Comparison of ENCODE assay signal across 6 cellular contexts in the genomic region with DNA sequence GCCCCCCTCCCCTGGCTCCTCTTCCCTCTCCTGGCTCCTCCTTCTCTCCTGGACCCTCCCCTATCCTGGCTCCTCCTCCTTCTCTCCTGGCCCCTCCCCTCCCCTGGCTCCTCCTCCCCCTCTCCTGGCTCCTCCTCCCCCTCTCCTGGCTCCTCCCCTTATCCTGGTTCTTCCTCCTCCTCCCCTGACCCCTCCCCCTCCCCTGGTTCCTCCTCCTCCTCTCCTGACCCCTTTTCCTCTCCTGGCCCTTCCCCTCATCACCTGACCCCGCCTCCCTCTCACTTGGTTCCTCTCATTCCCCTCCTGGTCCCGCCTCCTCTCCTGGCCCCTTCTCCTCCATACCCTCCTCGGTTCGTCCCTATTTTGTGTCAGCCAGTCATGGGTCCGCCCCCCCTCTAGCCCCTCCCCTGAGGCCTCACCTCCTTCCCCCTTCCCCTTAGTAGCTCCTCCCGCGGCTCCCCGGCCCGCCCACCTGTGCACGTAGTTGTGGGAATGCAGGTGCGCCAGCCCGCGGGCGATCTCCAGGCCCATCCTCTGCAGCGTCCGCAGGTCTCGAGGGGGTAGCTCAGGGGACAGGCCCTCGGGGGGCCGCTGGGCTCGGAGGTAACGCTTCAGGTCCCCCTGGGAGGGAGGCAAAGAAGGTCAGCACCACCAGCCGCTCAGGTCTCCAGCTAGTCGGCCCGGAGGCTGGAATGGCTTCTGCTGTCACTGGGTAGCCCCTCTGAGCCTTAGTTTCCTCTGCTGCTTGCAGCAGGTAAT. TPM values are rescaled to one million over a fixed set of nuclear protein-coding genes. Genes with fewer than 3 reads are reported as not detected.
A peak's percentile ranks its signal among the peaks of the same experiment; 100 is the strongest.
DNase-seq lines count a peak whose midpoint lies in the region; ATAC-seq and TF ChIP-seq lines count a peak whose summit lies in the region.

No MANE protein-coding gene starts in this region.

- H3K4me1 Mint-ChIP-seq in nephron: no peaks in the 10 kb centered on the region

- BruUV-seq in Panc1 (replicated peaks; lab: Mats Ljungman, UMichigan): no TSS peak

- H3K4me3 Mint-ChIP-seq in nephron: peak overlapping the region; percentile 20 to 79 (median 38)

- H3K27ac Mint-ChIP-seq in nephron: peak overlapping the region in 1 of 3 experiments; percentile 82

- POLR2A ChIA-PET in Panc1 (lab: Charles Lee): interaction anchor here (0.6 kb wide), 1 partner anchor 138 kb away, joined by 7 read pairs; no protein-coding TSS in a partner anchor

- DNase-seq in HPDE6-E6E7 (ENCODE audit: extremely low spot score) (peak; percentile 85), Panc1 (ENCODE audit: low read depth, low spot score) (no peak), amniotic epithelial cell (ENCODE audit: low read depth) (peak; percentile 67)

- CTCF ChIA-PET in Panc1 (lab: Charles Lee): no interaction called here

- intact Hi-C loops in Panc1 (cut with micrococcal nuclease; ENCODE audit: unreplicated experiment): no loop called here

- no peaks in the 10 kb centered on the region for H3K36me3 Mint-ChIP-seq in nephron (ENCODE audit: low read depth)

- TF ChIP-seq CTCF in Panc1 (IDR thresholded peaks at IDR 0.05) (no peak), nephron (IDR thresholded peaks at IDR 0.05; ENCODE audit: unreplicated experiment in 3 of 3) (no peak)

- no peaks in the 10 kb centered on the region for H3K9me3 ChIP-seq in Panc1 (ENCODE audit: control insufficient read depth, insufficient read depth, low read depth, low read length)

- peak overlapping the region; percentile 12 to 64; a peak in 3 of 4 replicates for H3K4me3 ChIP-seq in Panc1 (ENCODE audit: low read depth in 2 of 2, low read length in 2 of 2)

- ATAC-seq in Panc1 (peak; percentile 73), GM19463 (IDR thresholded peaks at IDR 0.05; ENCODE audit: unreplicated experiment) (no peak), GM21515 (IDR thresholded peaks at IDR 0.05; ENCODE audit: unreplicated experiment) (no peak)

- peaks cover 3% of the 10 kb centered on the region; the same call in 1 of the 2 replicates for H3K36me3 ChIP-seq in Panc1 (ENCODE audit: control insufficient read depth, insufficient read depth, low read length)

- H3K9me3 Mint-ChIP-seq in nephron: no peaks in the 10 kb centered on the region

- in situ Hi-C loops in Panc1 (cut with HindIII; ENCODE audit: low pct_unique_long_range_greater_than_20kb, low sequenced_read_pairs): no loop called here

- no peaks in the 10 kb centered on the region for H3K27me3 ChIP-seq in Panc1 (ENCODE audit: control insufficient read depth, insufficient read depth, low read length)

- H3K27ac ChIP-seq in Panc1 (ENCODE audit: low read length): no peak overlapping the region

- H3K4me1 ChIP-seq in Panc1 (ENCODE audit: control insufficient read depth, insufficient read depth, low read length): no peaks in the 10 kb centered on the region; the same call in 1 of the 2 replicates

- peaks cover 43% of the 10 kb centered on the region for H3K27me3 Mint-ChIP-seq in nephron (ENCODE audit: low read depth)

RNA-seq across cellular contexts. Expression of gene LMTK3, which starts 9.5 kb away (rescaled TPM):
- 10.6 TPM for total RNA-seq in Panc1 (2021; ENCODE audit: unreplicated experiment)
- 16.9 TPM for polyA plus RNA-seq in Panc1 (2012; ENCODE audit: insufficient read length)

RNA-seq across cellular contexts. Expression of gene CYTH2, which starts 33.0 kb away (rescaled TPM):
- 53.4 TPM for total RNA-seq in Panc1 (2021; ENCODE audit: unreplicated experiment)
- polyA plus RNA-seq in Panc1 (2012; ENCODE audit: insufficient read length): 47.4 TPM

RNA-seq across cellular contexts. Expression of gene KCNJ14, which starts 46.8 kb away (rescaled TPM):
- total RNA-seq in Panc1 (2021; ENCODE audit: unreplicated experiment): 2.9 TPM
- polyA plus RNA-seq in Panc1 (2012; ENCODE audit: insufficient read length): 0.82 TPM

RNA-seq across cellular contexts. Expression of gene SULT2B1, which starts 49.8 kb away (rescaled TPM):
- total RNA-seq in Panc1 (2021; ENCODE audit: unreplicated experiment): 3.6 TPM
- 7.1 TPM for polyA plus RNA-seq in Panc1 (2012; ENCODE audit: insufficient read length)

RNA-seq across cellular contexts. Expression of gene GRWD1, which starts 56.4 kb away (rescaled TPM):
- 56.7 TPM for total RNA-seq in Panc1 (2021; ENCODE audit: unreplicated experiment)
- 41.4 TPM for polyA plus RNA-seq in Panc1 (2012; ENCODE audit: insufficient read length)
